Comparison of ENCODE assay signal across 8 cellular contexts in the genomic region with DNA sequence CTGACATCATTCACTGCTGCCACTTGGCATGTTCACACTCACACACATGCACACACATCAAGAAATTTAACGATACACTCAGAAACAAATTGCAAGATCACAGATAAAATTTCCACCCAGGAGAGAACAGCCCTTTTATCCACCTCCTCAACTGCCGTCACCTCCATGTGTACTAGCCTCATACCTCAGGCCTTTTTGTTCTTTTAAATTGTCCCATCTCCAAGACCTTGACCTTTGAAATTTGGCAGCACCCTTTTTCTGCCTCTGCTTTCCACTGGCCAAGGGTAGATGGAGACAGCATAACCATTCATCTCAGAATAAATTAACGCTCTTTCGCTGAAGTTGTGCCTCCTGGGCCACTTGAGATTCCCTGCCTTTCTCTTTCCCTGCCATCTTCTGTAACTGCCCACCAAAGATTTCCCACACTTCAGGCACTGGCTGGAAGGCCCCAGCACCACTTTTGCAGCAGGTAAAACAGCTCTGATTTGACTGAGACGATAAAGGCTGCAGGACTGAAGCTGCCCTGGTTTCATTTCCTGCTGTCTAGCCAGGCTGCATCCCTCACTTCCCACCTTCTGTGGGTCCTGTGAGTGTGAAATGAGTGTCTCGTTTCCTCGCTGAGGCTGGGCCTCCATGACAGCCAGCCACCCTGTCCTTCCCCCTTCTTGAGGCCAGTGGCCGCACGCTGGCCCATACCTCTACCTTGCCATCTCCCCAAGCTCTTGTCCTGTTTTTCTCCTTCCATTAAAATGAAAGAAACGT. TPM values are rescaled to one million over a fixed set of nuclear protein-coding genes. Genes with fewer than 3 reads are reported as not detected.
DNase-seq lines count a peak whose midpoint lies in the region; ATAC-seq, FAIRE-seq and TF ChIP-seq lines count a peak whose summit lies in the region.

No MANE protein-coding gene starts in this region.

- no peaks in the 10 kb centered on the region for H3K27me3 ChIP-seq in psoas muscle (ENCODE audit: insufficient read depth in 3 of 3, low read length in 2 of 3)

- H3K4me1 Mint-ChIP-seq in activated naive CD4-positive, alpha-beta T cell treated with anti-CD3 and anti-CD28 coated beads, Interleukin-2, amount 10 ng/mL, durations not matched to agents 7 days and 5 days: peaks cover 47% of the 10 kb centered on the region

- no peaks in the 10 kb centered on the region for H3K9me3 ChIP-seq in psoas muscle

- H3K9me3 Mint-ChIP-seq in activated naive CD4-positive, alpha-beta T cell treated with anti-CD3 and anti-CD28 coated beads, Interleukin-2, amount 10 ng/mL, durations not matched to agents 7 days and 5 days: no peaks in the 10 kb centered on the region

- no peak overlapping the region for H3K4me3 Mint-ChIP-seq in activated naive CD4-positive, alpha-beta T cell treated with anti-CD3 and anti-CD28 coated beads, Interleukin-2, amount 10 ng/mL, durations not matched to agents 7 days and 5 days

- ATAC-seq in HG03139 (IDR thresholded peaks at IDR 0.05; ENCODE audit: unreplicated experiment): peak; percentile 61
- ATAC-seq in psoas muscle: peak in 2 of 4 donors; percentile 28 to 51
- no peak for ATAC-seq in HG02840 (IDR thresholded peaks at IDR 0.05; ENCODE audit: low FRiP score, unreplicated experiment)

- peak; percentile 37 for DNase-seq in activated naive CD4-positive, alpha-beta T cell treated with Interleukin-2 at 50 U/mL for 16 hours
- no peak for DNase-seq in activated naive CD4-positive, alpha-beta T cell treated with anti-CD3 and anti-CD28 coated beads, Interleukin-2, amount 10 ng/mL, durations not matched to agents 7 days and 5 days
- DNase-seq in psoas muscle (no peak), SKM-1 (lab: John Stamatoyannopoulos, UW; ENCODE audit: unreplicated experiment) (no peak), H54 (ENCODE audit: insufficient read length, low spot score) (no peak)

- peaks cover 2% of the 10 kb centered on the region for H3K36me3 Mint-ChIP-seq in activated naive CD4-positive, alpha-beta T cell treated with anti-CD3 and anti-CD28 coated beads, Interleukin-2, amount 10 ng/mL, durations not matched to agents 7 days and 5 days

- no peaks in the 10 kb centered on the region for H3K27me3 Mint-ChIP-seq in activated naive CD4-positive, alpha-beta T cell treated with anti-CD3 and anti-CD28 coated beads, Interleukin-2, amount 10 ng/mL, durations not matched to agents 7 days and 5 days

- 45 to 58% (median 49%) methylated on average over 10 of the region's 10 CpGs for WGBS in psoas muscle, 3 donors

- peak overlapping the region; percentile 46 for H3K27ac ChIP-seq in angular gyrus (ENCODE audit: low read depth, low read length)
- peak overlapping the region; percentile 83 for H3K27ac ChIP-seq in psoas muscle

- H3K4me3 ChIP-seq in psoas muscle: peak overlapping the region; percentile 26

- TF ChIP-seq CTCF in psoas muscle (IDR thresholded peaks at IDR 0.05): no peak

- H3K36me3 ChIP-seq in psoas muscle (ENCODE audit: insufficient read depth in 1 of 2, low read depth in 1 of 2): no peaks in the 10 kb centered on the region

- TF ChIP-seq POLR2A in H54 (IDR thresholded peaks at IDR 0.05; ENCODE audit: low read depth, low read length): no peak

- intact Hi-C loops in psoas muscle (cut with DNase I): no loop called here

- no peak for FAIRE-seq in H54 (lab: Jason Lieb, UNC)

- no peak overlapping the region for H3K27ac Mint-ChIP-seq in activated naive CD4-positive, alpha-beta T cell treated with anti-CD3 and anti-CD28 coated beads, Interleukin-2, amount 10 ng/mL, durations not matched to agents 7 days and 5 days

- H3K4me1 ChIP-seq in psoas muscle: peaks cover 80% of the 10 kb centered on the region

- CTCF ChIA-PET in activated naive CD4-positive, alpha-beta T cell treated with anti-CD3 and anti-CD28 coated beads, Interleukin-2, amount 10 ng/mL, durations not matched to agents 7 days and 5 days (lab: Charles Lee): no interaction called here

RNA-seq across cellular contexts. Expression of gene MBNL2, which starts 39.3 kb away (rescaled TPM):
- 10 to 100 TPM; 54.3 to 93.1 (median 77.8) TPM for total RNA-seq in psoas muscle
- 10 to 100 TPM; 13.3 to 61.9 (median 27.4) TPM for polyA plus RNA-seq in psoas muscle
